Comparison of ENCODE assay signal across 12 cellular contexts in the genomic region with DNA sequence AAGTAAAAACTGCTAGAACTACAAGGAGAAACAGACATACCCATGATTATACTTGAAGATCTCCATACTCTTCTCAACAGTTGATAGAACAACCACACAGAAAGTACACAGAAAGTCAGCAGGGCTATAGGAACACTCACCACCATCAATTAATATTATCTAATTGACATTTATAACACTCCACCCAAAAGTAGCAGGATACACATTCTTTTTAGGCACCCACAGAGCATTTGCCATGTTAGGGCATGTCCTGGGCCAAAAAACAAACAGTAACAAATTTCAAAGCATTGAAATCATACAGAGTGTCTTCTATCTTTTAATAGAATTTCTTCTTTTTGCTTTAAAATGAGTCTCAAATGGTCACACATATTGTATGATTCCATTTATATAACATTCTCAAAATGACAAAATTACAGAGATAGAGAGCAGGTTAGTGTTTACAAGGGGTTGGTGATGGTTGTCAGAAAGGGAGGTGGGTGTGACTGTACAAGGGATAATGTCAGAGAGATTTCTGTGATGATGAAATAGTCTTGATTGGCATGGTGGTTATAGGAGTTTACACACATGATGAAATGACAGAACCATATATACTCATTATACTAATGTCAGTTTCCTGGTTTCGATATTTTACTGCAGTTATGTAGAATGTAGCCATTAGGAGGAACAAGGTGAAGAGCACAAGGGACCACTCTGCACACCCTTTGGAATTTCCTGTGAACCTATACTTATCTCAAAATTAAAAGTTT.
DNase-seq lines count a peak whose midpoint lies in the region; ATAC-seq and TF ChIP-seq lines count a peak whose summit lies in the region.
"Had no signal": no experiment of that assay in that cellular context is flagged by ENCODE, and none has a peak within 500 bp of the region (broad histone marks: within the 10 kb centered on the region; RNA-seq: fewer than 3 reads in every experiment).

No MANE protein-coding gene starts in this region.

- no peak for TF ChIP-seq CTCF in CD8-positive, alpha-beta T cell (IDR thresholded peaks at IDR 0.05)

- H3K9me3 ChIP-seq in CD8-positive, alpha-beta T cell (ENCODE audit: low read length), result peaks cover 4% of the 10 kb centered on the region

- DNase-seq in CD8-positive, alpha-beta T cell, result no peak
- DNase-seq in SKM-1 treated with dmso at 0.1 percent for 144 hours (lab: John Stamatoyannopoulos, UW; ENCODE audit: unreplicated experiment) (peak; percentile 54), immature natural killer cell (no peak), caudate nucleus (lab: John Stamatoyannopoulos, UW) (no peak), HEK293T (ENCODE audit: extremely low spot score) (no peak)
- DNase-seq: activated effector memory CD4-positive, alpha-beta T cell treated with anti-CD3 and anti-CD28 coated beads, Interleukin-2, amount 50 U/mL, for 16 hours; heart right ventricle; NCI-H526 had no signal

- peak; percentile 39 for ATAC-seq in CD8-positive, alpha-beta T cell
- ATAC-seq in HG02852 (IDR thresholded peaks at IDR 0.05; ENCODE audit: unreplicated experiment), result peak; percentile 57
- no peak for ATAC-seq in HG03139 (IDR thresholded peaks at IDR 0.05; ENCODE audit: unreplicated experiment)
- ATAC-seq in GM21576 (IDR thresholded peaks at IDR 0.05; ENCODE audit: unreplicated experiment), result no peak
- ATAC-seq: heart right ventricle had no signal

- intact Hi-C loops in CD8-positive, alpha-beta T cell (cut with DNase I, micrococcal nuclease), result no loop called here

- H3K4me1 ChIP-seq in CD8-positive, alpha-beta T cell (ENCODE audit: insufficient read depth, low read length), result peaks cover 58% of the 10 kb centered on the region

- CTCF ChIA-PET in CD8-positive, alpha-beta T cell (lab: Charles Lee), result no interaction called here
- CTCF ChIA-PET in HEK293T (lab: Yijun Ruan, JAX), result no interaction called here

- H3K36me3 ChIP-seq in CD8-positive, alpha-beta T cell (ENCODE audit: insufficient read depth, low read length), result peaks cover 14% of the 10 kb centered on the region

- H3K4me3 ChIP-seq in CD8-positive, alpha-beta T cell (ENCODE audit: low read depth, low read length), result no peak overlapping the region
- H3K4me3 ChIP-seq: heart right ventricle had no signal

- H3K27me3 ChIP-seq in CD8-positive, alpha-beta T cell (ENCODE audit: insufficient read depth, low read length), result no peaks in the 10 kb centered on the region
- H3K27me3 ChIP-seq: heart right ventricle had no signal

- POLR2A ChIA-PET in CD8-positive, alpha-beta T cell (lab: Charles Lee), result interaction anchor here (0.6 to 1.0 kb wide), 3 partner anchors 12 to 267 kb away, joined by 3 to 4 read pairs (median 3); no protein-coding TSS in a partner anchor
- POLR2A ChIA-PET in HEK293T (lab: Yijun Ruan, JAX), result no interaction called here

- no peak overlapping the region for H3K4me3 Mint-ChIP-seq in CD8-positive, alpha-beta T cell
- no peak overlapping the region for H3K4me3 Mint-ChIP-seq in immature natural killer cell

- H3K4me1 Mint-ChIP-seq in CD8-positive, alpha-beta T cell (ENCODE audit: low read depth), result peaks cover 90% of the 10 kb centered on the region
- peaks cover 77 to 89% of the 10 kb centered on the region in 2 donors for H3K4me1 Mint-ChIP-seq in immature natural killer cell

- H3K9me3 Mint-ChIP-seq in CD8-positive, alpha-beta T cell, result peaks cover 30% of the 10 kb centered on the region
- peaks cover 0 to 5% (median 2%) of the 10 kb centered on the region in 6 donors for H3K9me3 Mint-ChIP-seq in immature natural killer cell

- H3K36me3 Mint-ChIP-seq in CD8-positive, alpha-beta T cell, result peaks cover 71% of the 10 kb centered on the region
- peaks cover 9 to 15% (median 15%) of the 10 kb centered on the region in 3 donors for H3K36me3 Mint-ChIP-seq in immature natural killer cell

- no peak overlapping the region for H3K27ac ChIP-seq in CD8-positive, alpha-beta T cell (ENCODE audit: low read depth, low read length)
- no peak overlapping the region for H3K27ac ChIP-seq in caudate nucleus (ENCODE audit: low read depth, low read length)
- H3K27ac ChIP-seq: heart right ventricle, KMS-11 had no signal

- H3K27me3 Mint-ChIP-seq in CD8-positive, alpha-beta T cell (ENCODE audit: low read depth), result no peaks in the 10 kb centered on the region
- H3K27me3 Mint-ChIP-seq in immature natural killer cell (ENCODE audit: low read depth in 3 of 3), result no peaks in the 10 kb centered on the region

- H3K27ac Mint-ChIP-seq in CD8-positive, alpha-beta T cell, result peak overlapping the region; percentile 83
- H3K27ac Mint-ChIP-seq in immature natural killer cell, result peak overlapping the region; percentile 3 to 68 (median 58)

TF ChIP-seq in HEK293T, 16 proteins besides CTCF, POLR2A, EP300 and RAD21:
- TF ChIP-seq FOXM1 (IDR thresholded peaks at IDR 0.05; ENCODE audit: borderline replicate concordance) (no peak), FOXK2 (IDR thresholded peaks at IDR 0.05) (no peak), ARNT (IDR thresholded peaks at IDR 0.05) (no peak), SP1 (IDR thresholded peaks at IDR 0.05) (no peak), CTBP1 (IDR thresholded peaks at IDR 0.05; ENCODE audit: borderline replicate concordance) (no peak), NFRKB (IDR thresholded peaks at IDR 0.05) (no peak), L3MBTL2 (conservative IDR thresholded peaks at IDR 0.05) (no peak), HDGF (IDR thresholded peaks at IDR 0.05; ENCODE audit: borderline replicate concordance) (no peak)
- TF ChIP-seq, protein P1, sequence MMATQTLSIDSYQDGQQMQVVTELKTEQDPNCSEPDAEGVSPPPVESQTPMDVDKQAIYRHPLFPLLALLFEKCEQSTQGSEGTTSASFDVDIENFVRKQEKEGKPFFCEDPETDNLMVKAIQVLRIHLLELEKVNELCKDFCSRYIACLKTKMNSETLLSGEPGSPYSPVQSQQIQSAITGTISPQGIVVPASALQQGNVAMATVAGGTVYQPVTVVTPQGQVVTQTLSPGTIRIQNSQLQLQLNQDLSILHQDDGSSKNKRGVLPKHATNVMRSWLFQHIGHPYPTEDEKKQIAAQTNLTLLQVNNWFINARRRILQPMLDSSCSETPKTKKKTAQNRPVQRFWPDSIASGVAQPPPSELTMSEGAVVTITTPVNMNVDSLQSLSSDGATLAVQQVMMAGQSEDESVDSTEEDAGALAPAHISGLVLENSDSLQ (IDR thresholded peaks at IDR 0.05), result no peak
TF ChIP-seq in HEK293T: peak in this region for 0.

Comparison
In these comparisons a context has a peak if more than half of its experiments do, and no peak if none do; other contexts are left out.
1. ATAC-seq: peak in CD8-positive, alpha-beta T cell (single experiment) and HG02852 (single experiment); none in HG03139 (single experiment) and GM21576 (single experiment).